30 cellular contexts compared by ENCODE assay signal in the genomic region with DNA sequence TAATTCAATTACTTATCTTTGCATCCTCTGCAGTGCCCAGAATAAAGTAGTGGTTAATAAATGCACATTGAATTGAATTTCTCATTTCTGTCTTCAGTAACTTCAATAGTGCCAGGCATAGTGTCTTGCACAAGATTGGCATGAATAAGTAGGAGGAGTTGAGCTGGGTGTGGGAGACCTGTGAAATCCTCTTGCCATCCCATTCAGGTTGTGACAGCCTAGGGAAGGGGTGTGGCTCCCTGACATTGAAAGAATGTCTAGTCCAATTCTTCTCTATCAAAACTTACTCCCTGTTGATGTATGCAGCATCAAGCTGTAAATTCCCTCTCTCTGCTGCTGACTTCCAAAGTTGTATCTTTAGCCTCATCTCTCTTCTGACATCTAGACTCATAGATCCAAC.
"Had no signal": no experiment of that assay in that cellular context is flagged by ENCODE, and none has a peak within 500 bp of the region (broad histone marks: within the 10 kb centered on the region; RNA-seq: fewer than 3 reads in every experiment).

No MANE protein-coding gene starts in this region.

- H3K27me3 ChIP-seq: ascending aorta, cardiac muscle cell had no signal

- H3K4me3 ChIP-seq: ascending aorta, cardiac muscle cell had no signal

- H3K27ac ChIP-seq: ascending aorta, cardiac muscle cell, VCaP had no signal

- H3K9me3 ChIP-seq: ascending aorta had no signal

- H3K4me1 ChIP-seq: ascending aorta had no signal

- ATAC-seq: activated CD8-positive, alpha-beta T cell treated with anti-CD3 and anti-CD28 coated beads for 36 hours; activated naive CD4-positive, alpha-beta T cell treated with anti-CD3 and anti-CD28 coated beads, Interleukin-2, amount 50 U/mL, for 72 hours; activated naive CD8-positive, alpha-beta T cell treated with anti-CD3 and anti-CD28 coated beads, Interleukin-2, amount 50 U/mL, for 24 hours; activated T-cell treated with anti-CD3 and anti-CD28 coated beads, Interleukin-2, amount 50 U/mL, for 4 hours; activated T-cell treated with anti-CD3 and anti-CD28 coated beads, Interleukin-2, amount 50 U/mL, for 72 hours; activated T-helper 17 cell treated with anti-CD3 and anti-CD28 coated beads, Interleukin-2, amount 50 U/mL, for 72 hours had no signal

- H3K36me3 ChIP-seq: ascending aorta, cardiac muscle cell had no signal

- DNase-seq: activated B cell treated with CpG ODN at 0.5 μM for 24 hours; activated CD4-positive, alpha-beta memory T cell treated with anti-CD3 and anti-CD28 coated beads for 36 hours; activated CD4-positive, alpha-beta T cell treated with anti-CD3 and anti-CD28 coated beads for 4 hours; activated CD4-positive, alpha-beta T cell treated with anti-CD3 and anti-CD28 coated beads, Interleukin-2, amount 10 ng/mL, durations not matched to agents 24 days and 14 days; activated CD4-positive, alpha-beta T cell treated with anti-CD3 and anti-CD28 coated beads, Interleukin-2, amount 50 U/mL, for 1 hour; activated CD4-positive, alpha-beta T cell treated with anti-CD3 and anti-CD28 coated beads, Interleukin-2, amount 50 U/mL, for 4 hours; activated CD4-positive, CD25-positive, alpha-beta regulatory T cell treated with anti-CD3 and anti-CD28 coated beads, Interleukin-2, amount 50 U/mL, for 72 hours; activated CD8-positive, alpha-beta memory T cell treated with anti-CD3 and anti-CD28 coated beads, Interleukin-2, amount 50 U/mL, for 4 hours; activated CD8-positive, alpha-beta T cell treated with anti-CD3 and anti-CD28 coated beads for 36 hours; activated effector memory CD4-positive, alpha-beta T cell treated with anti-CD3 and anti-CD28 coated beads, Interleukin-2, amount 50 U/mL, for 16 hours; activated gamma-delta T cell treated with Interleukin-2 at 50 U/mL for 16 hours; activated naive CD4-positive, alpha-beta T cell; activated naive CD4-positive, alpha-beta T cell treated with anti-CD3 and anti-CD28 coated beads for 36 hours; activated naive CD4-positive, alpha-beta T cell treated with anti-CD3 and anti-CD28 coated beads, Interleukin-2, amount 50 U/mL, for 16 hours; activated naive CD8-positive, alpha-beta T cell treated with anti-CD3 and anti-CD28 coated beads, Interleukin-2, amount 10 ng/mL, durations not matched to agents 7 days and 5 days; activated naive CD8-positive, alpha-beta T cell treated with anti-CD3 and anti-CD28 coated beads, Interleukin-2, amount 50 U/mL, for 24 hours; activated T-cell treated with anti-CD3 and anti-CD28 coated beads for 4 hours; activated T-cell treated with anti-CD3 and anti-CD28 coated beads, Interleukin-2, amount 50 U/mL, for 1 hour; activated T-cell treated with anti-CD3 and anti-CD28 coated beads, Interleukin-2, amount 50 U/mL, for 4 hours; activated T-cell treated with anti-CD3 and anti-CD28 coated beads, Interleukin-2, amount 50 U/mL, for 72 hours; anterior cingulate cortex; cerebellar nuclear complex; T-helper 1 cell; T-helper 2 cell; T-helper 9 cell had no signal
